8 cellular contexts compared by ENCODE assay signal in the genomic region with DNA sequence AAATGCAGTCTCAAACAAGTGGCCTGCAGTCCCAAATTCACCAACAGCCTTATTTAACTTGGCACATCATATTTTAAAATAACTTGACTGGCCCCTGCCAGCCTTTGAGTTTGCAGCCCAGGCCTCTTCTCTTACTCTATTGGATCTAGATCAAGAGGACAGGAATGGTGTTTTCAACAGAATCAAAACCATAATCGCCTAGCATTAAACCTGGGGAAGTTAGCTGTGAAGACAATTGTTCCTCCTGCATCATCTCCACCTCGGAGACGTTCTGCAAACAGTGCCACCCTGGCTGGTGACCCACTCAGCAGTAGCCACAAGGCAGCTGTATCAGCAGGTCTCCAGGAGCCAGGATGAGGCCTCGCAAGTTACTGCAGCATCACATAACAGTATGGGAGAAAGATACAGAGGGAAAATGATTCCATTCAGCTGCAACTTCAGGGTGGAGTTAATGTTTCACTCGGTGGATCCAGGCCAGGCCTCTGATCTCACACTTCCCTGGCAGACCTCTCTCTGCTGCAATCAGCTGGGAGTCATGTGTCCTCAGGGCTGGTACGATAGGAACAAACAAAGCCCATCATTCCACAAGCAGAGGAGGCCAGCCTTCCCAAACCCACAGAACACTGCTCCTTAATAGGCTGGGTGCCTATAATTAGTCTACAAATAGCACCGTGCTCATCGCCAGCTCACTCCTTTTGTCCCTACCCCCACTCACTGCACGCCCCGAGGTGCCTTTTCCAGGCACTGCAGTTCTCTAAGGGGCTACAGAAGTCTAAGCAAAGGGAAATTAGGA. TPM values are rescaled to one million over a fixed set of nuclear protein-coding genes. Genes with fewer than 3 reads are reported as not detected.
DNase-seq lines count a peak whose midpoint lies in the region; ATAC-seq and TF ChIP-seq lines count a peak whose summit lies in the region.

No MANE protein-coding gene starts in this region.

- TF ChIP-seq CTCF in liver (IDR thresholded peaks at IDR 0.05; ENCODE audit: low read depth, low read length, missing input control) (no peak), upper lobe of right lung (IDR thresholded peaks at IDR 0.05) (no peak)
- TF ChIP-seq CTCF in CD4-positive, alpha-beta T cell (IDR thresholded peaks at IDR 0.05), result no peak

- peaks cover 22 to 60% of the 10 kb centered on the region in 2 donors for H3K36me3 Mint-ChIP-seq in activated T-cell treated with anti-CD3 and anti-CD28 coated beads, Interleukin-2, amount 50 U/mL, for 72 hours (ENCODE audit: insufficient read depth in 2 of 2)
- H3K36me3 Mint-ChIP-seq in CD4-positive, alpha-beta T cell (ENCODE audit: low read depth), result peaks cover 89% of the 10 kb centered on the region

- DNase-seq in activated T-cell treated with anti-CD3 and anti-CD28 coated beads, Interleukin-2, amount 50 U/mL, for 72 hours, result no peak
- DNase-seq in activated T-cell treated with anti-CD3 and anti-CD28 coated beads for 4 hours (no peak), cerebellar cortex (ENCODE audit: low spot score) (peak; percentile 58), upper lobe of right lung (peak; percentile 83)
- DNase-seq in CD4-positive, alpha-beta T cell, result no peak

- H3K9me3 Mint-ChIP-seq in activated T-cell treated with anti-CD3 and anti-CD28 coated beads, Interleukin-2, amount 50 U/mL, for 72 hours, result peaks cover 2 to 4% of the 10 kb centered on the region in 2 donors
- H3K9me3 Mint-ChIP-seq in CD4-positive, alpha-beta T cell, result peaks cover 3% of the 10 kb centered on the region

- CTCF ChIA-PET in CD4-positive, alpha-beta T cell (lab: Charles Lee), result interaction anchor here (1.2 kb wide), 1 partner anchor 97 kb away, joined by 3 read pairs; no protein-coding TSS in a partner anchor

- H3K4me3 ChIP-seq in liver (ENCODE audit: low read depth in 1 of 3, low read length in 3 of 3), result no peak overlapping the region
- no peak overlapping the region for H3K4me3 ChIP-seq in upper lobe of right lung

- TF ChIP-seq RAD21 in liver (IDR thresholded peaks at IDR 0.05), result peak; percentile 52 to 71

- peaks cover 32% of the 10 kb centered on the region for H3K4me1 Mint-ChIP-seq in activated T-cell treated with anti-CD3 and anti-CD28 coated beads, Interleukin-2, amount 50 U/mL, for 72 hours (ENCODE audit: low read depth)
- H3K4me1 Mint-ChIP-seq in CD4-positive, alpha-beta T cell (ENCODE audit: low read depth), result peaks cover 11% of the 10 kb centered on the region

- no peaks in the 10 kb centered on the region for H3K36me3 ChIP-seq in liver (ENCODE audit: control insufficient read depth in 4 of 4, insufficient read depth in 3 of 4, low read depth in 1 of 4, low read length in 3 of 4)
- H3K36me3 ChIP-seq in upper lobe of right lung, result no peaks in the 10 kb centered on the region

- H3K9ac ChIP-seq in liver (ENCODE audit: low read depth in 1 of 2, low read length in 2 of 2), result no peak overlapping the region

- intact Hi-C loops in upper lobe of right lung (cut with DNase I), result loop anchor here (10.0 kb wide), 1 partner anchor 100 kb away; no protein-coding TSS in a partner anchor
- intact Hi-C loops in CD4-positive, alpha-beta T cell (cut with DNase I, micrococcal nuclease), result loop anchor here in 1 of 2 experiments (5.0 kb wide), 1 partner anchor 292 kb away; no protein-coding TSS in a partner anchor

- H3K27me3 ChIP-seq in liver (ENCODE audit: control insufficient read depth in 4 of 4, insufficient read depth in 4 of 4, low read length in 3 of 4), result no peaks in the 10 kb centered on the region
- H3K27me3 ChIP-seq in upper lobe of right lung, result no peaks in the 10 kb centered on the region
- no peaks in the 10 kb centered on the region for H3K27me3 ChIP-seq in CD4-positive, alpha-beta T cell (ENCODE audit: control insufficient read depth, insufficient read depth, low read length)

- peak overlapping the region; percentile 19 for H3K27ac Mint-ChIP-seq in activated T-cell treated with anti-CD3 and anti-CD28 coated beads, Interleukin-2, amount 50 U/mL, for 72 hours
- no peak overlapping the region for H3K27ac Mint-ChIP-seq in CD4-positive, alpha-beta T cell

- H3K27ac ChIP-seq in liver (ENCODE audit: low read depth in 1 of 2, low read length in 2 of 2) (peak overlapping the region; percentile 76 to 81), upper lobe of right lung (peak overlapping the region; percentile 45)
- no peak overlapping the region for H3K27ac ChIP-seq in CD4-positive, alpha-beta T cell (ENCODE audit: low read depth, low read length)

- peaks cover 0 to 2% (median 0%) of the 10 kb centered on the region in 4 donors for H3K9me3 ChIP-seq in liver (ENCODE audit: control insufficient read depth in 4 of 4, low read length in 3 of 4)
- no peaks in the 10 kb centered on the region for H3K9me3 ChIP-seq in upper lobe of right lung
- H3K9me3 ChIP-seq in CD4-positive, alpha-beta T cell (ENCODE audit: control insufficient read depth, low read length), result no peaks in the 10 kb centered on the region

- no peak overlapping the region for H3K4me3 Mint-ChIP-seq in activated T-cell treated with anti-CD3 and anti-CD28 coated beads, Interleukin-2, amount 50 U/mL, for 72 hours
- H3K4me3 Mint-ChIP-seq in CD4-positive, alpha-beta T cell, result no peak overlapping the region

- POLR2A ChIA-PET in CD4-positive, alpha-beta T cell (lab: Charles Lee), result no interaction called here

- H3K4me1 ChIP-seq in liver (ENCODE audit: control insufficient read depth in 4 of 4, insufficient read depth in 4 of 4, low read length in 3 of 4), result peaks cover 13 to 38% (median 28%) of the 10 kb centered on the region in 4 donors
- H3K4me1 ChIP-seq in upper lobe of right lung, result peaks cover 28% of the 10 kb centered on the region

- WGBS in liver, result 24% methylated on average over 10 of the region's 10 CpGs

- no peak for ATAC-seq in activated T-cell treated with anti-CD3 and anti-CD28 coated beads, Interleukin-2, amount 50 U/mL, for 72 hours (replicated peaks in 1 of 2)
- ATAC-seq in upper lobe of right lung (peak; percentile 96), HG03457 (IDR thresholded peaks at IDR 0.05; ENCODE audit: unreplicated experiment) (no peak), GM21576 (IDR thresholded peaks at IDR 0.05; ENCODE audit: unreplicated experiment) (no peak)
- ATAC-seq in CD4-positive, alpha-beta T cell (ENCODE audit: poor library complexity), result no peak

- peaks cover 5% of the 10 kb centered on the region for H3K27me3 Mint-ChIP-seq in activated T-cell treated with anti-CD3 and anti-CD28 coated beads, Interleukin-2, amount 50 U/mL, for 72 hours (ENCODE audit: low read depth)
- H3K27me3 Mint-ChIP-seq in CD4-positive, alpha-beta T cell, result no peaks in the 10 kb centered on the region

TF ChIP-seq in liver, 16 proteins besides CTCF, POLR2A, EP300 and RAD21 (continues in another document):
- TF ChIP-seq FOXA2 (IDR thresholded peaks at IDR 0.05) (peak; percentile 62), NR2F2 (IDR thresholded peaks at IDR 0.05) (no peak), REST (IDR thresholded peaks at IDR 0.05) (peak; percentile 74), HNF4G (IDR thresholded peaks at IDR 0.05) (no peak), YY1 (IDR thresholded peaks at IDR 0.05) (peak; percentile 78), TAF1 (conservative IDR thresholded peaks at IDR 0.05) (peak; percentile 68), GABPA (IDR thresholded peaks at IDR 0.05 in 1 of 2, conservative IDR thresholded peaks at IDR 0.05 in 1 of 2) (peak in 1 of 2 donors; percentile 64)

RNA-seq across cellular contexts. Expression of gene SCN2B, which starts 18.6 kb away (rescaled TPM):
- total RNA-seq in activated T-cell treated with anti-CD3 and anti-CD28 coated beads, Interleukin-2, amount 50 U/mL, for 72 hours, result not detected
- total RNA-seq in liver (under 1 TPM in 1 of 2 donors, not detected in 1; 0.05 TPM), upper lobe of right lung (2.5 TPM)
- polyA plus RNA-seq in liver, result under 1 TPM in 1 of 2 donors, not detected in 1; 0.01 TPM
- total RNA-seq in CD4-positive, alpha-beta T cell, result not detected

RNA-seq across cellular contexts. Expression of gene JAML, which starts 29.8 kb away (rescaled TPM):
- total RNA-seq in activated T-cell treated with anti-CD3 and anti-CD28 coated beads, Interleukin-2, amount 50 U/mL, for 72 hours, result 100 to 1,000 TPM; 272 to 369 TPM
- 10 to 100 TPM in 1 of 2 donors, 1 to 10 TPM in 1; 9.6 to 13.5 TPM for total RNA-seq in liver
- polyA plus RNA-seq in liver, result 1 to 10 TPM; 2.2 to 3.4 TPM
- total RNA-seq in upper lobe of right lung, result 87.9 TPM
- 10 to 100 TPM; 26.7 to 30.3 TPM for total RNA-seq in CD4-positive, alpha-beta T cell

RNA-seq across cellular contexts. Expression of gene SCN4B, which starts 42.4 kb away (rescaled TPM):
- under 1 TPM; 0.46 to 0.53 TPM for total RNA-seq in activated T-cell treated with anti-CD3 and anti-CD28 coated beads, Interleukin-2, amount 50 U/mL, for 72 hours
- total RNA-seq in liver, result under 1 TPM; 0.05 to 0.67 TPM
- under 1 TPM in 1 of 2 donors, not detected in 1; 0.42 TPM for polyA plus RNA-seq in liver
- 7.2 TPM for total RNA-seq in upper lobe of right lung
- total RNA-seq in CD4-positive, alpha-beta T cell, result not detected

RNA-seq across cellular contexts. Expression of gene MPZL3, which starts 57.1 kb away (rescaled TPM):
- total RNA-seq in activated T-cell treated with anti-CD3 and anti-CD28 coated beads, Interleukin-2, amount 50 U/mL, for 72 hours, result 10 to 100 TPM; 71.3 to 76.3 TPM
- 1 to 10 TPM; 4.1 to 6.9 TPM for total RNA-seq in liver
- 1 to 10 TPM; 2.5 to 2.9 TPM for polyA plus RNA-seq in liver
- 11.8 TPM for total RNA-seq in upper lobe of right lung
- 10 to 100 TPM; 29.0 to 30.2 TPM for total RNA-seq in CD4-positive, alpha-beta T cell

Comparison
In these comparisons a context has a peak if more than half of its experiments do, and no peak if none do; other contexts are left out.
1. DNase-seq: peak in cerebellar cortex (single experiment) and upper lobe of right lung (single experiment); none in activated T-cell treated with anti-CD3 and anti-CD28 coated beads, Interleukin-2, amount 50 U/mL, for 72 hours (0 of 2), activated T-cell treated with anti-CD3 and anti-CD28 coated beads for 4 hours (single experiment) and CD4-positive, alpha-beta T cell (0 of 10).